8 cellular contexts compared by ENCODE assay signal in genomic region chr18:11849845-11850747, GRCh38. TPM values are rescaled to one million over a fixed set of nuclear protein-coding genes. Genes with fewer than 3 reads are reported as not detected.
DNase-seq lines count a peak whose midpoint lies in the region; ATAC-seq and TF ChIP-seq lines count a peak whose summit lies in the region.

No MANE protein-coding gene starts in this region.

- CTCF ChIA-PET in PC-3 (lab: Charles Lee), result interaction anchor here (0.6 kb wide), 1 partner anchor 14 kb away, joined by 4 read pairs; no protein-coding TSS in a partner anchor

- peak overlapping the region; percentile 91 for H3K4me3 ChIP-seq in PC-3 (ENCODE audit: low read length)

- H3K36me3 Mint-ChIP-seq in activated T-helper 17 cell treated with anti-CD3 and anti-CD28 coated beads, Interleukin-2, amount 50 U/mL, for 72 hours (ENCODE audit: low read depth), result peaks cover 31% of the 10 kb centered on the region
- H3K36me3 Mint-ChIP-seq in nephron (ENCODE audit: low read depth), result peaks cover under 1% of the 10 kb centered on the region
- peaks cover 4% of the 10 kb centered on the region for H3K36me3 Mint-ChIP-seq in stimulated activated memory B cell treated with anti-CD40 and anti-IgM and Interleukin-4, amounts not matched to agents 10 μg/mL and 1 μg/mL and 100 μg/mL, for 72 hours

- H3F3A ChIP-seq in PC-3 (ENCODE audit: low read length, unreplicated experiment), result no peaks in the 10 kb centered on the region

- BruUV-seq in PC-3 (replicated peaks; lab: Mats Ljungman, UMichigan), result no TSS peak

- H3K4me1 ChIP-seq in PC-3 (ENCODE audit: insufficient read depth, low read length), result peaks cover 30% of the 10 kb centered on the region

- peaks cover 10% of the 10 kb centered on the region for H3K4me1 Mint-ChIP-seq in activated T-helper 17 cell treated with anti-CD3 and anti-CD28 coated beads, Interleukin-2, amount 50 U/mL, for 72 hours
- peaks cover 34% of the 10 kb centered on the region for H3K4me1 Mint-ChIP-seq in nephron
- H3K4me1 Mint-ChIP-seq in stimulated activated memory B cell treated with anti-CD40 and anti-IgM and Interleukin-4, amounts not matched to agents 10 μg/mL and 1 μg/mL and 100 μg/mL, for 72 hours, result peaks cover 29% of the 10 kb centered on the region

- H3K79me2 ChIP-seq in PC-3 (ENCODE audit: low read length), result peaks cover 39% of the 10 kb centered on the region

- H3K27me3 ChIP-seq in PC-3 (ENCODE audit: low read length), result no peaks in the 10 kb centered on the region

- peak overlapping the region; percentile 96 for H3K27ac ChIP-seq in PC-3 (ENCODE audit: low read length)

- peak; percentile 26 for DNase-seq in activated CD4-positive, CD25-positive, alpha-beta regulatory T cell treated with anti-CD3 and anti-CD28 coated beads, Interleukin-2, amount 50 U/mL, for 16 hours (ENCODE audit: low read depth, low spot score)
- DNase-seq in PC-3 (peak; percentile 94), fibroblast of peridontal ligament (ENCODE audit: extremely low read depth) (peak; percentile 90)

- intact Hi-C loops in PC-3 (cut with micrococcal nuclease), result loop anchor here (1.0 to 5.0 kb wide), 6 partner anchors 10 to 118 kb away; partner anchors contain the start of gene MPPE1

- no peaks in the 10 kb centered on the region for H3K36me3 ChIP-seq in PC-3 (ENCODE audit: low read depth, low read length)

- H4K20me1 ChIP-seq in PC-3 (ENCODE audit: low read length), result peaks cover 18% of the 10 kb centered on the region

- H3K9me3 ChIP-seq in PC-3 (ENCODE audit: low read length), result no peaks in the 10 kb centered on the region

- POLR2A ChIA-PET in PC-3 (lab: Charles Lee; ENCODE audit: unreplicated experiment), result interaction anchor here (0.5 to 1.0 kb wide), 2 partner anchors 9 to 39 kb away, joined by 4 to 5 read pairs; no protein-coding TSS in a partner anchor

- H3K27me3 Mint-ChIP-seq in activated T-helper 17 cell treated with anti-CD3 and anti-CD28 coated beads, Interleukin-2, amount 50 U/mL, for 72 hours, result no peaks in the 10 kb centered on the region
- peaks cover 4% of the 10 kb centered on the region for H3K27me3 Mint-ChIP-seq in nephron (ENCODE audit: low read depth)
- no peaks in the 10 kb centered on the region for H3K27me3 Mint-ChIP-seq in stimulated activated memory B cell treated with anti-CD40 and anti-IgM and Interleukin-4, amounts not matched to agents 10 μg/mL and 1 μg/mL and 100 μg/mL, for 72 hours

- H3K9me2 ChIP-seq in PC-3 (replicated peaks; ENCODE audit: low read length), result no peaks in the 10 kb centered on the region

- ATAC-seq in activated CD4-positive, CD25-positive, alpha-beta regulatory T cell treated with anti-CD3 and anti-CD28 coated beads, Interleukin-2, amount 50 U/mL, for 24 hours, result no peak
- peak; percentile 66 for ATAC-seq in PC-3
- ATAC-seq in activated T-helper 17 cell treated with anti-CD3 and anti-CD28 coated beads, Interleukin-2, amount 50 U/mL, for 72 hours (replicated peaks), result peak; percentile 23
- ATAC-seq in stimulated activated memory B cell treated with anti-CD40 and anti-IgM and Interleukin-4, amounts not matched to agents 10 μg/mL and 1 μg/mL and 100 μg/mL, for 72 hours, result no peak
- ATAC-seq in HG03439 (IDR thresholded peaks at IDR 0.05; ENCODE audit: unreplicated experiment), result no peak

- peak overlapping the region; percentile 94 for H3K9ac ChIP-seq in PC-3 (ENCODE audit: low read length)

- H3K4me3 Mint-ChIP-seq in activated T-helper 17 cell treated with anti-CD3 and anti-CD28 coated beads, Interleukin-2, amount 50 U/mL, for 72 hours, result peak overlapping the region; percentile 96
- peak overlapping the region; percentile 100 for H3K4me3 Mint-ChIP-seq in nephron
- H3K4me3 Mint-ChIP-seq in stimulated activated memory B cell treated with anti-CD40 and anti-IgM and Interleukin-4, amounts not matched to agents 10 μg/mL and 1 μg/mL and 100 μg/mL, for 72 hours, result peak overlapping the region; percentile 98

- peak overlapping the region; percentile 89 for H3K4me2 ChIP-seq in PC-3 (ENCODE audit: low read length)

- peak overlapping the region; percentile 16; the same call in 1 of the 2 replicates for H2AFZ ChIP-seq in PC-3 (ENCODE audit: low read length)

- H3K27ac Mint-ChIP-seq in activated T-helper 17 cell treated with anti-CD3 and anti-CD28 coated beads, Interleukin-2, amount 50 U/mL, for 72 hours, result peak overlapping the region; percentile 98
- H3K27ac Mint-ChIP-seq in nephron, result peak overlapping the region; percentile 92 to 99 (median 98)
- H3K27ac Mint-ChIP-seq in stimulated activated memory B cell treated with anti-CD40 and anti-IgM and Interleukin-4, amounts not matched to agents 10 μg/mL and 1 μg/mL and 100 μg/mL, for 72 hours, result peak overlapping the region; percentile 94

- TF ChIP-seq CTCF in PC-3 (conservative IDR thresholded peaks at IDR 0.05; ENCODE audit: low read depth, low read length) (no peak), nephron (IDR thresholded peaks at IDR 0.05; ENCODE audit: unreplicated experiment in 3 of 3) (no peak)

- no peaks in the 10 kb centered on the region for H3K9me3 Mint-ChIP-seq in activated T-helper 17 cell treated with anti-CD3 and anti-CD28 coated beads, Interleukin-2, amount 50 U/mL, for 72 hours
- no peaks in the 10 kb centered on the region for H3K9me3 Mint-ChIP-seq in nephron
- no peaks in the 10 kb centered on the region for H3K9me3 Mint-ChIP-seq in stimulated activated memory B cell treated with anti-CD40 and anti-IgM and Interleukin-4, amounts not matched to agents 10 μg/mL and 1 μg/mL and 100 μg/mL, for 72 hours

RNA-seq across cellular contexts. Expression of gene CHMP1B, which starts 1.1 kb away (rescaled TPM):
- total RNA-seq in PC-3 (2014; rRNA removed), result 81.9 and 89.5 TPM in 2 replicates
- total RNA-seq in activated T-helper 17 cell treated with anti-CD3 and anti-CD28 coated beads, Interleukin-2, amount 50 U/mL, for 72 hours, result 10 to 100 TPM; 18.8 to 21.5 TPM

RNA-seq across cellular contexts. Expression of gene MPPE1, which starts 58.0 kb away (rescaled TPM):
- 15.8 and 17.9 TPM in 2 replicates for total RNA-seq in PC-3 (2014; rRNA removed)
- total RNA-seq in activated T-helper 17 cell treated with anti-CD3 and anti-CD28 coated beads, Interleukin-2, amount 50 U/mL, for 72 hours, result 10 to 100 TPM; 34.4 to 38.1 TPM

Comparison
In these comparisons a context has a peak if more than half of its experiments do, and no peak if none do; other contexts are left out.
1. DNase-seq: peak in every context shown above with its lines; median percentile 94 in PC-3; 90 in fibroblast of peridontal ligament; 26 in activated CD4-positive, CD25-positive, alpha-beta regulatory T cell treated with anti-CD3 and anti-CD28 coated beads, Interleukin-2, amount 50 U/mL, for 16 hours.
2. ATAC-seq: peak in PC-3 (single experiment) and activated T-helper 17 cell treated with anti-CD3 and anti-CD28 coated beads, Interleukin-2, amount 50 U/mL, for 72 hours (single experiment); none in activated CD4-positive, CD25-positive, alpha-beta regulatory T cell treated with anti-CD3 and anti-CD28 coated beads, Interleukin-2, amount 50 U/mL, for 24 hours (0 of 2), stimulated activated memory B cell treated with anti-CD40 and anti-IgM and Interleukin-4, amounts not matched to agents 10 μg/mL and 1 μg/mL and 100 μg/mL, for 72 hours (single experiment) and HG03439 (single experiment).
3. Peak in every context shown above with its lines, with median percentiles within 50 percentile points of each other: H3K27ac Mint-ChIP-seq and H3K4me3 Mint-ChIP-seq.